Comparison of ENCODE assay signal across 11 cellular contexts in the genomic region with DNA sequence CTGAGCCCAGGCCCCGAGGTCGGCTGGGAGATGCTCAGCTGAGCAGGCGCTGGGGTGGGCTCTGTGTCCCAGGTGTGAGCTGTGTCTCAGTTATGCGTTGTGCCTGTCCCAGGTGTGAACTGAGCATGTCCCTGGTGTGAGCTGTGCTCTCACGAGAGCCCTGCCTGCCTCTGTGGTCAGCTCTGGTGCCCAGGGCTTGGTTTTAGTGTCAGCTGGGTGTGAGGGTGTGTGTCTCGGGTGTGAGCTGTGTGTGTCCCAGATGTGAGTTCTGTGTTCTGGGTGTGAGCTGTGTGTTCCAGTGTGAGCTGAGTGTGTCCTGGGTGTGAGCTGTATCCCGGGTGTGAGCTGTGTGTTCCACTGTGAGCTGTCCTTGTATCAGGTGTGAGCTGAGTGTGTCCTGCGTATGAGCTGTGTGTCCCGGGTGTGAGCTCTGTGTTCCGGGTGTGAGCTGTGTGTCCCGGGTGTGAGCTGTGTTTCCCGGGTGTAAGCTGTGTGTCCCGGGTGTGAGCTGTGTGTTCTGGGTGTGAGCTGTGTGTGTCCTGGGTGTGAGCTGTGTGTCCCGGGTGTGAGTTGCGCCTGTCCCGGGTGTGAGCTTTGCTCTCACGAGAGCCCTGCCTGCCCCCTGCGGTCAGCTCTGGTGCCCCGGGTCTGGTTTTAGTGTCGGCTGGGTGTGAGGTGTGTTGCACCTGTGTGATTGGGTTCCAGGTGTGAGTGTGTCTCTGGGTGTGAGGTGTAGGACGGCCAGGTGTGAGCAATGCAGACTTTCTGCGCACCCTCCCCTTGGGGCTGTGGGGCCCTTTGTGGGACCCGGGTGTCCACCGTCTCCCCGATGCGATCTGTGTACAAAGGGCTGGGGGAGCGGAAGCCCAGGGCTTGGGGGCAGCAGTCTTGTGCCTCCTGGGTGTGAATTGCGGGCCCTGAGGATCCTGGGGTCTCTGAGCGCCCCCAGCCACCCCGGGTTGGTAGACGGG. TPM values are rescaled to one million over a fixed set of nuclear protein-coding genes. Genes with fewer than 3 reads are reported as not detected.
DNase-seq lines count a peak whose midpoint lies in the region; ATAC-seq and TF ChIP-seq lines count a peak whose summit lies in the region.
"Had no signal": no experiment of that assay in that cellular context is flagged by ENCODE, and none has a peak within 500 bp of the region (broad histone marks: within the 10 kb centered on the region; RNA-seq: fewer than 3 reads in every experiment).

No MANE protein-coding gene starts in this region.

- no peak overlapping the region for H3T11ph ChIP-seq in H9 (ENCODE audit: low read length)

- peaks cover 0 to 12% of the 10 kb centered on the region in 2 donors for H3K27me3 Mint-ChIP-seq in CD8-positive, alpha-beta memory T cell
- peaks cover 96% of the 10 kb centered on the region for H3K27me3 Mint-ChIP-seq in H9 (ENCODE audit: low read depth)
- H3K27me3 Mint-ChIP-seq in naive thymus-derived CD8-positive, alpha-beta T cell: no peaks in the 10 kb centered on the region

- H3K23me2 ChIP-seq in H9 (ENCODE audit: insufficient read length, low read depth, low read length, poor library complexity, severe bottlenecking): no peaks in the 10 kb centered on the region

- no CpG with 5 or more reads among the region's 31 CpGs for WGBS in H9 (ENCODE audit: extremely low coverage, insufficient read length, low lambda C conversion rate)

- no peak for DNase-seq in CD8-positive, alpha-beta memory T cell
- no peak for DNase-seq in H9
- DNase-seq in naive thymus-derived CD8-positive, alpha-beta T cell: no peak
- no peak for DNase-seq in NOMO-1 treated with dmso at 0.1 percent for 144 hours (lab: John Stamatoyannopoulos, UW; ENCODE audit: unreplicated experiment)
- DNase-seq: NCI-H1092 had no signal

- no peaks in the 10 kb centered on the region for H4K20me1 ChIP-seq in H9 (ENCODE audit: control insufficient read depth, insufficient read depth, insufficient read length)

- H4K91ac ChIP-seq in H9 (ENCODE audit: insufficient read length, low read depth, low read length): no peak overlapping the region

- H3K27ac ChIP-seq in CD8-positive, alpha-beta memory T cell (ENCODE audit: low read depth, low read length): peak overlapping the region; percentile 36
- H3K27ac ChIP-seq in H9 (ENCODE audit: insufficient read length, low read depth, low read length) (no peak overlapping the region), angular gyrus (ENCODE audit: low read depth, low read length) (peak overlapping the region; percentile 30)

- H3K27me3 ChIP-seq in CD8-positive, alpha-beta memory T cell (ENCODE audit: insufficient read depth, low read length, poor library complexity, severe bottlenecking): no peaks in the 10 kb centered on the region
- H3K27me3 ChIP-seq in H9 (ENCODE audit: insufficient read depth, low read length): peaks cover 35% of the 10 kb centered on the region; the same call in 1 of the 2 replicates

- peak overlapping the region; percentile 86 to 95 (median 89) for H3K4me3 Mint-ChIP-seq in CD8-positive, alpha-beta memory T cell
- H3K4me3 Mint-ChIP-seq in H9: peak overlapping the region; percentile 52 to 82
- peak overlapping the region; percentile 84 to 97 (median 90) for H3K4me3 Mint-ChIP-seq in naive thymus-derived CD8-positive, alpha-beta T cell

- no peak overlapping the region for H3K56ac ChIP-seq in H9 (ENCODE audit: insufficient read length, low read depth, low read length)

- H3K4me3 ChIP-seq in CD8-positive, alpha-beta memory T cell (ENCODE audit: low read length): peak overlapping the region; percentile 81

- peaks cover 18% of the 10 kb centered on the region for H3K4me1 ChIP-seq in CD8-positive, alpha-beta memory T cell (ENCODE audit: insufficient read depth, low read length)
- H3K4me1 ChIP-seq in H9 (ENCODE audit: insufficient read depth, low read length): no peaks in the 10 kb centered on the region

- H3K36me3 ChIP-seq in CD8-positive, alpha-beta memory T cell (ENCODE audit: insufficient read depth, low read length): no peaks in the 10 kb centered on the region

- no peak overlapping the region for H2BK5ac ChIP-seq in H9 (ENCODE audit: insufficient read length, low read length)

- peaks cover 16 to 40% (median 20%) of the 10 kb centered on the region in 3 donors for H3K4me1 Mint-ChIP-seq in CD8-positive, alpha-beta memory T cell
- peaks cover 7 to 16% of the 10 kb centered on the region in 2 experiments; a peak in 3 of 4 replicates for H3K4me1 Mint-ChIP-seq in H9
- H3K4me1 Mint-ChIP-seq in naive thymus-derived CD8-positive, alpha-beta T cell: peaks cover 19 to 45% (median 30%) of the 10 kb centered on the region in 4 donors

- peaks cover 0 to 15% (median 0%) of the 10 kb centered on the region in 3 donors for H3K36me3 Mint-ChIP-seq in CD8-positive, alpha-beta memory T cell
- peaks cover 0 to 7% (median 4%) of the 10 kb centered on the region in 3 experiments; a peak in 3 of 7 replicates for H3K36me3 Mint-ChIP-seq in H9 (ENCODE audit: insufficient read depth in 1 of 3, low read depth in 3 of 3)
- peaks cover 0 to 23% (median 0%) of the 10 kb centered on the region in 3 donors for H3K36me3 Mint-ChIP-seq in naive thymus-derived CD8-positive, alpha-beta T cell

- no peak overlapping the region for H3K18ac ChIP-seq in H9 (ENCODE audit: insufficient read length, low read depth, low read length)

- H2BK15ac ChIP-seq in H9 (ENCODE audit: low read depth, low read length): no peak overlapping the region

- H2AFZ ChIP-seq in H9 (ENCODE audit: low read length): no peak overlapping the region

- POLR2A ChIA-PET in CD8-positive, alpha-beta memory T cell (lab: Charles Lee): interaction anchor here (0.6 to 1.8 kb wide), 8 partner anchors 13 to 53 kb away, joined by 3 to 11 read pairs (median 5); no protein-coding TSS in a partner anchor
- POLR2A ChIA-PET in naive thymus-derived CD8-positive, alpha-beta T cell (lab: Charles Lee): interaction anchor here (0.6 to 8.7 kb wide), 19 partner anchors 9 to 438 kb away, joined by 3 to 132 read pairs (median 4); partner anchors contain the start of genes GADD45B, LSM7, SPPL2B and TIMM13

- no peak overlapping the region for H3K9ac ChIP-seq in H9 (ENCODE audit: extremely low read depth, insufficient read length, low read length)

- H3K27ac Mint-ChIP-seq in CD8-positive, alpha-beta memory T cell: peak overlapping the region; percentile 59 to 88 (median 79)
- H3K27ac Mint-ChIP-seq in H9: no peak overlapping the region; a peak in 1 of 7 replicates
- H3K27ac Mint-ChIP-seq in naive thymus-derived CD8-positive, alpha-beta T cell: peak overlapping the region; percentile 87 to 94 (median 91)

- H3K9me3 Mint-ChIP-seq in CD8-positive, alpha-beta memory T cell: no peaks in the 10 kb centered on the region
- peaks cover 5 to 6% of the 10 kb centered on the region in 2 experiments; a peak in 3 of 5 replicates for H3K9me3 Mint-ChIP-seq in H9
- H3K9me3 Mint-ChIP-seq in naive thymus-derived CD8-positive, alpha-beta T cell: no peaks in the 10 kb centered on the region

- no peak overlapping the region for H3K14ac ChIP-seq in H9 (ENCODE audit: insufficient read depth, low read length)

- H3K4me2 ChIP-seq in H9 (ENCODE audit: insufficient read depth, insufficient read length, low read length): no peak overlapping the region

- no peak overlapping the region for H3K23ac ChIP-seq in H9 (ENCODE audit: insufficient read length, low read depth, low read length)

- no peak overlapping the region for H2AK5ac ChIP-seq in H9 (ENCODE audit: insufficient read length, low read length)

- CTCF ChIA-PET in CD8-positive, alpha-beta memory T cell (lab: Charles Lee): interaction anchor here (0.9 to 2.9 kb wide), 7 partner anchors 10 to 30 kb away, joined by 3 to 33 read pairs (median 5); no protein-coding TSS in a partner anchor

- no peak overlapping the region for H2BK120ac ChIP-seq in H9 (ENCODE audit: low read depth, low read length, poor library complexity, severe bottlenecking)

- H4K5ac ChIP-seq in H9 (ENCODE audit: insufficient read length, low read depth, low read length): no peak overlapping the region

- no peaks in the 10 kb centered on the region for H3K79me2 ChIP-seq in H9 (ENCODE audit: insufficient read depth, low read length)

- no peaks in the 10 kb centered on the region for H3K79me1 ChIP-seq in H9 (ENCODE audit: insufficient read depth, low read depth, low read length, poor library complexity, severe bottlenecking)

- no peak overlapping the region for H3K4ac ChIP-seq in H9 (ENCODE audit: low read depth, low read length)

- ATAC-seq in naive thymus-derived CD8-positive, alpha-beta T cell: peak; percentile 7 to 36
- ATAC-seq in GM21360 (IDR thresholded peaks at IDR 0.05; ENCODE audit: unreplicated experiment) (no peak), GM18907 (IDR thresholded peaks at IDR 0.05; ENCODE audit: unreplicated experiment) (no peak), GM21786 (IDR thresholded peaks at IDR 0.05; ENCODE audit: unreplicated experiment) (no peak)

- TF ChIP-seq CTCF in H9 (conservative IDR thresholded peaks at IDR 0.05): no peak

- no peak overlapping the region for H2BK20ac ChIP-seq in H9 (ENCODE audit: low read depth, low read length, poor library complexity, severe bottlenecking)

- H2BK12ac ChIP-seq in H9 (ENCODE audit: insufficient read length, low read depth, low read length): no peak overlapping the region

- no peak overlapping the region for H4K8ac ChIP-seq in H9 (replicated peaks; ENCODE audit: insufficient read length, low read depth, low read length)

- H3K9me3 ChIP-seq in CD8-positive, alpha-beta memory T cell (ENCODE audit: low read length): no peaks in the 10 kb centered on the region
- no peaks in the 10 kb centered on the region for H3K9me3 ChIP-seq in H9 (ENCODE audit: control insufficient read depth, low read depth, low read length)

RNA-seq across cellular contexts. Expression of gene PEAK3, which starts 7.1 kb away (rescaled TPM):
- not detected for total RNA-seq in CD8-positive, alpha-beta memory T cell
- 0.79 TPM for polyA plus RNA-seq in CD8-positive, alpha-beta memory T cell
- total RNA-seq in H9 (2021): not detected in 2 replicates
- under 1 TPM; 0.14 to 0.23 TPM for total RNA-seq in naive thymus-derived CD8-positive, alpha-beta T cell
- under 1 TPM in 1 of 3 donors, not detected in 2; 0.15 TPM for polyA plus RNA-seq in naive thymus-derived CD8-positive, alpha-beta T cell
- total RNA-seq: Daoy had no signal

RNA-seq across cellular contexts. Expression of gene LINGO3, which starts 18.9 kb away (rescaled TPM):
- under 1 TPM; 0.09 to 0.15 TPM for total RNA-seq in CD8-positive, alpha-beta memory T cell
- polyA plus RNA-seq in CD8-positive, alpha-beta memory T cell: 9.2 TPM
- total RNA-seq in H9 (2021): 0.28 and 0.61 TPM in 2 replicates
- total RNA-seq in naive thymus-derived CD8-positive, alpha-beta T cell: 1 to 10 TPM; 1.1 to 1.4 TPM
- 1 to 10 TPM; 2.7 to 9.2 (median 5.1) TPM for polyA plus RNA-seq in naive thymus-derived CD8-positive, alpha-beta T cell
- total RNA-seq: RPMI7951 had no signal

RNA-seq across cellular contexts. Expression of gene JSRP1, which starts 32.8 kb away (rescaled TPM):
- total RNA-seq in CD8-positive, alpha-beta memory T cell: 1 to 10 TPM in 1 of 2 experiments, under 1 TPM in 1; 0.73 to 1.0 TPM
- polyA plus RNA-seq in CD8-positive, alpha-beta memory T cell: 0.91 TPM
- 0.90 and 1.1 TPM in 2 replicates for total RNA-seq in H9 (2021)
- total RNA-seq in naive thymus-derived CD8-positive, alpha-beta T cell: under 1 TPM in 1 of 2 experiments, not detected in 1; 0.70 TPM
- 1 to 10 TPM in 1 of 3 donors, under 1 TPM in 2; 0.41 to 1.3 (median 0.59) TPM for polyA plus RNA-seq in naive thymus-derived CD8-positive, alpha-beta T cell
- total RNA-seq: RPMI7951 had no signal

RNA-seq across cellular contexts. Expression of gene LSM7, which starts 39.4 kb away (rescaled TPM):
- 100 to 1,000 TPM; 163 to 168 TPM for total RNA-seq in CD8-positive, alpha-beta memory T cell
- polyA plus RNA-seq in CD8-positive, alpha-beta memory T cell: 162 TPM
- total RNA-seq in H9 (2021): 187 and 202 TPM in 2 replicates
- total RNA-seq in naive thymus-derived CD8-positive, alpha-beta T cell: 100 to 1,000 TPM in 1 of 2 experiments, 10 to 100 TPM in 1; 99.1 to 102 TPM
- polyA plus RNA-seq in naive thymus-derived CD8-positive, alpha-beta T cell: 100 to 1,000 TPM; 187 to 197 (median 196) TPM

RNA-seq across cellular contexts. Expression of gene SPPL2B, which starts 39.5 kb away (rescaled TPM):
- 10 to 100 TPM; 39.0 to 41.4 TPM for total RNA-seq in CD8-positive, alpha-beta memory T cell
- 8.4 TPM for polyA plus RNA-seq in CD8-positive, alpha-beta memory T cell
- total RNA-seq in H9 (2021): 69.4 and 73.7 TPM in 2 replicates
- 100 to 1,000 TPM; 166 to 175 TPM for total RNA-seq in naive thymus-derived CD8-positive, alpha-beta T cell
- polyA plus RNA-seq in naive thymus-derived CD8-positive, alpha-beta T cell: 10 to 100 TPM; 10.5 to 17.3 (median 11.0) TPM

Comparison
In these comparisons a context has a peak if more than half of its experiments do, and no peak if none do; other contexts are left out.
1. H3K27ac Mint-ChIP-seq: peak in CD8-positive, alpha-beta memory T cell (8 of 8) and naive thymus-derived CD8-positive, alpha-beta T cell (10 of 10); none in H9 (0 of 3).
2. ATAC-seq: peak in naive thymus-derived CD8-positive, alpha-beta T cell (2 of 2); none in GM21360 (single experiment), GM18907 (single experiment) and GM21786 (single experiment).
3. Peak in every context shown above with its lines, with median percentiles within 50 percentile points of each other: H3K4me3 Mint-ChIP-seq.